In the genomic region with DNA sequence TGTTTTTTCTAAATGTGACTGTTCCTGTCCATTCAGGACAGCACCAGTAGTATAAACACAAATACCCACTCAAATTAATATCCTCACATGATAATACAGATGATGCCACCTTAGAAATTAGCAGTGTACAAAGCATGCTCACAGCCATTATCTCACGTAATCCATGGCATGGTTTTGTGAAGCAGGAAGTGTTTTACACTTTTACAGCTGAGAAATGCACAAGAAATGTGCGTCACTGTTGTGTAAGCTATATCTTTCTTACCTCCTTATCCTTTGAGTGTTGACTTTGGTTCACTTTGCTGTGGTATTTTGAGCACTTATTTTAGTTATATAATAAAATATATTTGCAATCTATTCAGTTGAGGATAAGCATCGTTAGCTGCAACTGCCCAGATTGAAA, we compare ENCODE assay signal across 23 cellular contexts. TPM values are rescaled to one million over a fixed set of nuclear protein-coding genes. Genes with fewer than 3 reads are reported as not detected.
"Had no signal": no experiment of that assay in that cellular context is flagged by ENCODE, and none has a peak within 500 bp of the region (broad histone marks: within the 10 kb centered on the region; RNA-seq: fewer than 3 reads in every experiment).

No MANE protein-coding gene starts in this region.

- ATAC-seq: Right ventricle myocardium inferior, SK-N-SH treated with all-trans-retinoic acid at 6 μM for 48 hours had no signal

- H3K4me1 ChIP-seq: Peyer's patch had no signal

- H3K4me2 ChIP-seq: PC-9 had no signal

- H3K36me3 ChIP-seq: Peyer's patch, SJCRH30 had no signal

- H2AFZ ChIP-seq: PC-9 had no signal

- DNase-seq: KBM-7, MM.1S, NCI-H1092 treated with DMSO at 0.1 percent for 48 hours, NCI-H1436 treated with DMSO at 0.1 percent for 48 hours, NCI-H1694, NCI-H187 treated with DMSO at 0.1 percent for 48 hours, NCI-H2029 treated with DMSO at 0.1 percent for 48 hours, NCI-H2171 treated with DMSO at 0.1 percent for 48 hours, NCI-H345, NCI-H446 treated with DMSO at 0.1 percent for 48 hours, NCI-H510A treated with DMSO at 0.1 percent for 48 hours, NCI-H526, OCI-M1, PC-9, Peyer's patch, SHP77 treated with DMSO at 0.1 percent for 48 hours, SJCRH30, T-helper 1 cell had no signal

- H3K27ac ChIP-seq: PC-9, Peyer's patch, SJCRH30 had no signal

- H3K27me3 ChIP-seq: Peyer's patch, SJCRH30 had no signal

- H3K9me3 ChIP-seq: Peyer's patch, SJCRH30 had no signal

- H3K4me3 ChIP-seq: PC-9, Peyer's patch, SJCRH30 had no signal

RNA-seq across cellular contexts. Expression of a gene that starts 31.6 kb away (rescaled TPM):
- total RNA-seq: HT-29, LHCN-M2, PC-9, Right ventricle myocardium inferior, RPMI7951, SJCRH30 had no signal
